ENCODE assay signal across 21 cellular contexts in genomic region chr11:57094206-57094940, GRCh38.
DNase-seq lines count a peak whose midpoint lies in the region; TF ChIP-seq lines count a peak whose summit lies in the region.
"Had no signal": no experiment of that assay in that cellular context is flagged by ENCODE, and none has a peak within 500 bp of the region (broad histone marks: within the 10 kb centered on the region; RNA-seq: fewer than 3 reads in every experiment).

No MANE protein-coding gene starts in this region.

- peaks cover 27% of the 10 kb centered on the region for H3K4me1 Mint-ChIP-seq in nephron
- H3K4me1 Mint-ChIP-seq: activated CD4-positive, alpha-beta T cell treated with anti-CD3 and anti-CD28 coated beads, Interleukin-2, amount 10 ng/mL, durations not matched to agents 24 days and 14 days; H9; natural killer cell had no signal

- H3K9me3 Mint-ChIP-seq in nephron = no peaks in the 10 kb centered on the region
- H3K9me3 Mint-ChIP-seq: activated CD4-positive, alpha-beta T cell treated with anti-CD3 and anti-CD28 coated beads, Interleukin-2, amount 10 ng/mL, durations not matched to agents 24 days and 14 days; CD8-positive, alpha-beta T cell; H9 had no signal

- H3K4me3 Mint-ChIP-seq in nephron = no peak overlapping the region
- H3K4me3 Mint-ChIP-seq: activated CD4-positive, alpha-beta T cell treated with anti-CD3 and anti-CD28 coated beads, Interleukin-2, amount 10 ng/mL, durations not matched to agents 24 days and 14 days; CD8-positive, alpha-beta T cell; H9; natural killer cell had no signal

- no peak for TF ChIP-seq CTCF in nephron (IDR thresholded peaks at IDR 0.05; ENCODE audit: unreplicated experiment in 3 of 3)

- H3K27ac Mint-ChIP-seq in nephron = peak overlapping the region; percentile 59 to 92 (median 80)
- H3K27ac Mint-ChIP-seq: activated CD4-positive, alpha-beta T cell treated with anti-CD3 and anti-CD28 coated beads, Interleukin-2, amount 10 ng/mL, durations not matched to agents 24 days and 14 days; CD8-positive, alpha-beta T cell; H9; natural killer cell had no signal

- H3K36me3 Mint-ChIP-seq in nephron (ENCODE audit: low read depth) = no peaks in the 10 kb centered on the region
- H3K36me3 Mint-ChIP-seq: CD8-positive, alpha-beta T cell; natural killer cell had no signal

- H3K27me3 Mint-ChIP-seq in nephron (ENCODE audit: low read depth) = no peaks in the 10 kb centered on the region
- H3K27me3 Mint-ChIP-seq: activated CD4-positive, alpha-beta T cell treated with anti-CD3 and anti-CD28 coated beads, Interleukin-2, amount 10 ng/mL, durations not matched to agents 24 days and 14 days had no signal

- DNase-seq in COLO829 (ENCODE audit: low spot score) = peak; percentile 66
- peak; percentile 32 for DNase-seq in NCI-H1048 (lab: John Stamatoyannopoulos, UW)
- DNase-seq in fibroblast of peridontal ligament (ENCODE audit: extremely low read depth) = peak; percentile 21
- no peak for DNase-seq in nucleus accumbens (lab: John Stamatoyannopoulos, UW)
- no peak for DNase-seq in middle frontal gyrus (ENCODE audit: extremely low spot score, low spot score)
- no peak for DNase-seq in SIG-M5 treated with dmso at 0.1 percent for 504 hours (lab: John Stamatoyannopoulos, UW; ENCODE audit: unreplicated experiment)
- no peak for DNase-seq in HPDE6-E6E7 (ENCODE audit: extremely low spot score)
- DNase-seq: activated CD4-positive, alpha-beta T cell treated with anti-CD3 and anti-CD28 coated beads, Interleukin-2, amount 10 ng/mL, durations not matched to agents 24 days and 14 days; activated effector memory CD4-positive, alpha-beta T cell treated with Interleukin-2 at 50 U/mL for 16 hours; CD8-positive, alpha-beta T cell; DMS79; gastrocnemius medialis; H9; MG63; natural killer cell; NCI-H1694; NCI-H345; NCI-H82; right lobe of liver; SIG-M5 had no signal

Comparison
In these comparisons a context has a peak if more than half of its experiments do, and no peak if none do; other contexts are left out.
1. DNase-seq: peak in COLO829 (single experiment), NCI-H1048 (single experiment) and fibroblast of peridontal ligament (single experiment); none in nucleus accumbens (0 of 56), middle frontal gyrus (single experiment), SIG-M5 treated with dmso at 0.1 percent for 504 hours (single experiment) and HPDE6-E6E7 (single experiment).